Comparison of ENCODE assay signal across 20 cellular contexts in genomic region chr2:108403494-108403893, GRCh38. TPM values are rescaled to one million over a fixed set of nuclear protein-coding genes. Genes with fewer than 3 reads are reported as not detected.
DNase-seq lines count a peak whose midpoint lies in the region; ATAC-seq and TF ChIP-seq lines count a peak whose summit lies in the region.
"Had no signal": no experiment of that assay in that cellular context is flagged by ENCODE, and none has a peak within 500 bp of the region (broad histone marks: within the 10 kb centered on the region; RNA-seq: fewer than 3 reads in every experiment).

No MANE protein-coding gene starts in this region.

- no peak for DNase-seq in SK-N-SH
- peak; percentile 75 for DNase-seq in amniotic epithelial cell (ENCODE audit: low read depth)
- DNase-seq in hepatocyte (ENCODE audit: low spot score): peak; percentile 30
- DNase-seq in transverse colon: peak; percentile 13
- no peak for DNase-seq in glutamatergic neuron
- DNase-seq in pons (ENCODE audit: low spot score): no peak
- DNase-seq: 8988T; activated CD4-positive, alpha-beta T cell treated with anti-CD3 and anti-CD28 coated beads, Interleukin-2, amount 10 ng/mL, durations not matched to agents 7 days and 5 days; central memory CD4-positive, alpha-beta T cell; erythroblast; kidney glomerular epithelial cell; naive thymus-derived CD4-positive, alpha-beta T cell; NCI-H2107; T-helper 1 cell; tibial artery had no signal

- H3K36me3 ChIP-seq in SK-N-SH (replicated peaks in 1 of 2; ENCODE audit: control insufficient read depth in 1 of 2, insufficient read depth in 2 of 2, low read length in 1 of 2) (no peaks in the 10 kb centered on the region), hepatocyte (replicated peaks; ENCODE audit: insufficient read depth, low read depth) (no peaks in the 10 kb centered on the region), transverse colon (no peaks in the 10 kb centered on the region)
- H3K36me3 ChIP-seq: HAP-1, tibial artery had no signal

- TF ChIP-seq POLR2A in transverse colon (IDR thresholded peaks at IDR 0.05): no peak

- no peak for ATAC-seq in SK-N-SH treated with all-trans-retinoic acid at 6 μM for 48 hours
- no peak for ATAC-seq in GM21825 (IDR thresholded peaks at IDR 0.05; ENCODE audit: unreplicated experiment)
- ATAC-seq: activated T-helper 17 cell treated with anti-CD3 and anti-CD28 coated beads, Interleukin-2, amount 50 U/mL, for 72 hours; naive thymus-derived CD4-positive, alpha-beta T cell had no signal

- TF ChIP-seq CTCF in SK-N-SH (IDR thresholded peaks at IDR 0.05) (no peak), hepatocyte (IDR thresholded peaks at IDR 0.05; ENCODE audit: poor library complexity) (no peak), transverse colon (IDR thresholded peaks at IDR 0.05) (no peak), glutamatergic neuron (IDR thresholded peaks at IDR 0.05; ENCODE audit: partially characterized antibody, unreplicated experiment) (no peak)

- intact Hi-C loops in transverse colon (cut with DNase I; ENCODE audit: low total_unique reads): no loop called here

- peaks cover 1% of the 10 kb centered on the region for H3K27me3 Mint-ChIP-seq in glutamatergic neuron (ENCODE audit: unreplicated experiment)
- H3K27me3 Mint-ChIP-seq: activated CD4-positive, alpha-beta T cell treated with anti-CD3 and anti-CD28 coated beads, Interleukin-2, amount 10 ng/mL, durations not matched to agents 7 days and 5 days had no signal

- no peak overlapping the region for H3K27ac Mint-ChIP-seq in glutamatergic neuron (ENCODE audit: unreplicated experiment)
- H3K27ac Mint-ChIP-seq: activated CD4-positive, alpha-beta T cell treated with anti-CD3 and anti-CD28 coated beads, Interleukin-2, amount 10 ng/mL, durations not matched to agents 7 days and 5 days; activated T-helper 17 cell treated with anti-CD3 and anti-CD28 coated beads, Interleukin-2, amount 50 U/mL, for 72 hours; naive thymus-derived CD4-positive, alpha-beta T cell had no signal

- H4K20me1 ChIP-seq in SK-N-SH (ENCODE audit: insufficient read depth) (no peaks in the 10 kb centered on the region), hepatocyte (ENCODE audit: insufficient read depth, poor library complexity, severe bottlenecking) (no peaks in the 10 kb centered on the region)

- H3K27me3 ChIP-seq in SK-N-SH (ENCODE audit: insufficient read depth): no peaks in the 10 kb centered on the region
- H3K27me3 ChIP-seq in hepatocyte: no peaks in the 10 kb centered on the region
- no peaks in the 10 kb centered on the region for H3K27me3 ChIP-seq in transverse colon
- H3K27me3 ChIP-seq: tibial artery had no signal

- TF ChIP-seq RAD21 in SK-N-SH (IDR thresholded peaks at IDR 0.05; ENCODE audit: low read length): no peak

- H3F3A ChIP-seq in SK-N-SH (replicated peaks; ENCODE audit: insufficient read depth): no peaks in the 10 kb centered on the region

- H3K9me2 ChIP-seq in SK-N-SH (no peaks in the 10 kb centered on the region), hepatocyte (replicated peaks; ENCODE audit: insufficient read depth) (no peaks in the 10 kb centered on the region)

- H3K4me1 Mint-ChIP-seq in glutamatergic neuron (ENCODE audit: low read depth, unreplicated experiment): no peaks in the 10 kb centered on the region
- H3K4me1 Mint-ChIP-seq: activated CD4-positive, alpha-beta T cell treated with anti-CD3 and anti-CD28 coated beads, Interleukin-2, amount 10 ng/mL, durations not matched to agents 7 days and 5 days; activated T-helper 17 cell treated with anti-CD3 and anti-CD28 coated beads, Interleukin-2, amount 50 U/mL, for 72 hours; naive thymus-derived CD4-positive, alpha-beta T cell had no signal

- H3K36me3 Mint-ChIP-seq in glutamatergic neuron (ENCODE audit: unreplicated experiment): peaks cover 25% of the 10 kb centered on the region

- no peak overlapping the region for H3K27ac ChIP-seq in SK-N-SH (ENCODE audit: low read depth in 2 of 2, low read length in 1 of 2)
- no peak overlapping the region for H3K27ac ChIP-seq in hepatocyte
- H3K27ac ChIP-seq in transverse colon: no peak overlapping the region
- H3K27ac ChIP-seq: tibial artery had no signal

- POLR2A ChIA-PET in SK-N-SH (lab: Yijun Ruan, JAX): no interaction called here

- TF ChIP-seq EP300 in SK-N-SH (IDR thresholded peaks at IDR 0.05; ENCODE audit: borderline replicate concordance in 1 of 2, low read depth in 1 of 2, low read length in 1 of 2): no peak
- no peak for TF ChIP-seq EP300 in transverse colon (IDR thresholded peaks at IDR 0.05; ENCODE audit: low read depth)

- WGBS in SK-N-SH (ENCODE audit: low lambda C conversion rate): 52% methylated on average over 7 of the region's 7 CpGs
- 27% methylated on average over 7 of the region's 7 CpGs for WGBS in hepatocyte (ENCODE audit: low lambda C conversion rate, missing lambda C conversion rate)
- 43 to 73% methylated on average over 1 to 7 of the region's 7 CpGs for WGBS in transverse colon (ENCODE audit: low coverage in 1 of 2), 2 donors

- H3K4me3 Mint-ChIP-seq in glutamatergic neuron (ENCODE audit: unreplicated experiment): no peak overlapping the region
- H3K4me3 Mint-ChIP-seq: activated CD4-positive, alpha-beta T cell treated with anti-CD3 and anti-CD28 coated beads, Interleukin-2, amount 10 ng/mL, durations not matched to agents 7 days and 5 days; activated T-helper 17 cell treated with anti-CD3 and anti-CD28 coated beads, Interleukin-2, amount 50 U/mL, for 72 hours; naive thymus-derived CD4-positive, alpha-beta T cell had no signal

- H3K4me1 ChIP-seq in SK-N-SH (ENCODE audit: control insufficient read depth in 1 of 2, insufficient read depth in 2 of 2, low read depth in 1 of 2, low read length in 1 of 2) (no peaks in the 10 kb centered on the region), hepatocyte (ENCODE audit: insufficient read depth) (peaks cover 7% of the 10 kb centered on the region), transverse colon (no peaks in the 10 kb centered on the region)
- H3K4me1 ChIP-seq: HAP-1, tibial artery had no signal

- H2AFZ ChIP-seq in SK-N-SH (ENCODE audit: low read depth) (no peak overlapping the region), hepatocyte (no peak overlapping the region)

- no peak overlapping the region for H3K4me3 ChIP-seq in SK-N-SH (ENCODE audit: low read depth in 2 of 2, low read length in 1 of 2)
- no peak overlapping the region for H3K4me3 ChIP-seq in hepatocyte
- H3K4me3 ChIP-seq in transverse colon: no peak overlapping the region
- H3K4me3 ChIP-seq: HAP-1, tibial artery had no signal

- peaks cover 5% of the 10 kb centered on the region for H3K9me3 Mint-ChIP-seq in glutamatergic neuron (ENCODE audit: unreplicated experiment)

- no peak overlapping the region for H3K9ac ChIP-seq in SK-N-SH

- H3K79me2 ChIP-seq in SK-N-SH (ENCODE audit: insufficient read depth): no peaks in the 10 kb centered on the region
- H3K79me2 ChIP-seq in hepatocyte: no peaks in the 10 kb centered on the region

- in situ Hi-C loops in transverse colon (cut with MboI; ENCODE audit: low pct_ligation_motif_present in 1 of 4, low pct_unique_long_range_greater_than_20kb in 1 of 4, low sequenced_read_pairs in 3 of 4): loop anchor here in 1 of 4 donors (25.0 kb wide), 1 partner anchor 184 kb away; no protein-coding TSS in a partner anchor

- CTCF ChIA-PET in SK-N-SH (lab: Yijun Ruan, JAX): interaction anchor here (1.3 to 1.5 kb wide), 2 partner anchors 15 to 233 kb away, joined by 3 to 4 read pairs; no protein-coding TSS in a partner anchor

- H3K4me2 ChIP-seq in SK-N-SH (no peak overlapping the region), hepatocyte (no peak overlapping the region)

- H3K9me3 ChIP-seq in SK-N-SH (no peaks in the 10 kb centered on the region), hepatocyte (ENCODE audit: low read depth) (no peaks in the 10 kb centered on the region), transverse colon (peaks cover 17 to 23% of the 10 kb centered on the region in 2 donors)
- H3K9me3 ChIP-seq: HAP-1 had no signal

TF ChIP-seq in SK-N-SH, 30 proteins besides CTCF, POLR2A, EP300 and RAD21:
- TF ChIP-seq SMC3 (IDR thresholded peaks at IDR 0.05; ENCODE audit: low read depth, low read length): no peak
- TF ChIP-seq MEF2A (IDR thresholded peaks at IDR 0.05; ENCODE audit: borderline replicate concordance, low read depth): no peak
- TF ChIP-seq GATA2 (CRISPR knock-in tag; IDR thresholded peaks at IDR 0.05): no peak
- TF ChIP-seq TCF12 (IDR thresholded peaks at IDR 0.05): 0 out of 2 replicates have a peak, but pooled peaks have one; percentile 9
- no peak for TF ChIP-seq YY1 (IDR thresholded peaks at IDR 0.05; ENCODE audit: low read depth)
- no peak for TF ChIP-seq NRF1 (IDR thresholded peaks at IDR 0.05; ENCODE audit: low read depth, low read length)

TF ChIP-seq in SK-N-SH treated with all-trans-retinoic acid at 6 μM for 48 hours, 23 proteins besides CTCF, POLR2A, EP300 and RAD21 (continues in another document):
- TF ChIP-seq RARB (CRISPR knock-in tag; IDR thresholded peaks at IDR 0.05) (no peak), BACH2 (CRISPR knock-in tag; IDR thresholded peaks at IDR 0.05; ENCODE audit: borderline replicate concordance) (no peak), ARNTL (CRISPR knock-in tag; IDR thresholded peaks at IDR 0.05; ENCODE audit: borderline replicate concordance, low read depth) (no peak)

RNA-seq across cellular contexts. Expression of gene SULT1C4, which starts 25.7 kb away (rescaled TPM):
- polyA plus RNA-seq in SK-N-SH (2012; rRNA removed) (0.18 and 0.47 TPM in 2 replicates), hepatocyte (14.8 and 17.3 TPM in 2 replicates)
- polyA plus RNA-seq in SK-N-SH (2012; cell fraction: cytosol; rRNA removed): 0.41 and 0.92 TPM in 2 replicates
- 0.40 and 0.43 TPM in 2 replicates for polyA plus RNA-seq in SK-N-SH (2012; cell fraction: nucleus; rRNA removed)
- total RNA-seq in hepatocyte (14.0 and 17.8 TPM in 2 replicates), transverse colon (under 1 TPM in 2 of 4 donors, not detected in 2; 0.27 to 0.79 TPM), glutamatergic neuron (ENCODE audit: unreplicated experiment) (1.6 TPM)
- total RNA-seq: activated CD4-positive, alpha-beta T cell treated with anti-CD3 and anti-CD28 coated beads, Interleukin-2, amount 10 ng/mL, durations not matched to agents 7 days and 5 days; activated T-helper 17 cell treated with anti-CD3 and anti-CD28 coated beads, Interleukin-2, amount 50 U/mL, for 72 hours; LHCN-M2 had no signal
- polyA plus RNA-seq: naive thymus-derived CD4-positive, alpha-beta T cell had no signal

RNA-seq across cellular contexts. Expression of gene GCC2, which starts 45.5 kb away (rescaled TPM):
- polyA plus RNA-seq in SK-N-SH (2012; rRNA removed): 4.5 and 5.9 TPM in 2 replicates
- polyA plus RNA-seq in SK-N-SH (2012; cell fraction: cytosol; rRNA removed): 6.0 and 7.7 TPM in 2 replicates
- 5.3 and 13.2 TPM in 2 replicates for polyA plus RNA-seq in SK-N-SH (2012; cell fraction: nucleus; rRNA removed)
- total RNA-seq in hepatocyte: 39.4 and 44.6 TPM in 2 replicates
- polyA plus RNA-seq in hepatocyte: 48.1 and 53.7 TPM in 2 replicates
- 100 to 1,000 TPM in 1 of 4 donors, 10 to 100 TPM in 3; 27.5 to 120 (median 75.9) TPM for total RNA-seq in transverse colon
- total RNA-seq in glutamatergic neuron (ENCODE audit: unreplicated experiment): 36.0 TPM

Comparison
In these comparisons a context has a peak if more than half of its experiments do, and no peak if none do; other contexts are left out.
1. DNase-seq: peak in amniotic epithelial cell (single experiment), hepatocyte (single experiment) and transverse colon (single experiment); none in SK-N-SH (single experiment), glutamatergic neuron (single experiment) and pons (single experiment).